ENCODE assay signal across 19 cellular contexts in the genomic region with DNA sequence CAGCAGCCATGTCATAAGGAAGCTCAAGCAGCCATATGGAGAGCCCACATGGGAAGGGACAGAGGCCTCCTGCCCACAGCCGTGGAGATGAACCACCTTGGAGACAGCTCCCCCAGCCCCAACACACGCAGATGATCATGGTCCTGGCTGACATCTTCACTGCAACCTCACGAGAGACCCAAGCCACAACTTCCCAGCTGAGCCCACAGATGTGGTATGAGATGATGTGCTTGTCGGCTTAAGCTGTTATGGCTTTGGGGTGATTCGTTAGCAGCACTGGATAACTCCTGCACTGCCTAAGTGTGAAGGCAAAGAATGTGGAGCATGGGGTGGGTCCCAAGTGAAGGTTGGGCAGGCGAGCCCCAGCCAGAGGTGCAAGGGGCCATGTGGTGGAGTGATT.
"Had no signal": no experiment of that assay in that cellular context is flagged by ENCODE, and none has a peak within 500 bp of the region (broad histone marks: within the 10 kb centered on the region; RNA-seq: fewer than 3 reads in every experiment).

No MANE protein-coding gene starts in this region.

- ATAC-seq: SK-N-SH treated with all-trans-retinoic acid at 6 μM for 48 hours had no signal

- H3K36me3 ChIP-seq: SJCRH30 had no signal

- H3K9me3 ChIP-seq: SJCRH30 had no signal

- DNase-seq: Kasumi-1, KG1, MM.1S, NCI-H1092 treated with DMSO at 0.1 percent for 48 hours, NCI-H1436, NCI-H187, NCI-H2029, NCI-H2081 treated with DMSO at 0.1 percent for 48 hours, NCI-H2171, NCI-H226, NCI-H446, NCI-H510A, NCI-H524 treated with DMSO at 0.1 percent for 48 hours, NCI-H69, NCI-H774, RPMI8226, SHP77 treated with DMSO at 0.1 percent for 48 hours, SJCRH30 had no signal

- H3K27ac ChIP-seq: SJCRH30 had no signal
